15 cellular contexts compared by ENCODE assay signal in genomic region chr4:61580721-61581377, GRCh38.
"Had no signal": no experiment of that assay in that cellular context is flagged by ENCODE, and none has a peak within 500 bp of the region (broad histone marks: within the 10 kb centered on the region; RNA-seq: fewer than 3 reads in every experiment).

No MANE protein-coding gene starts in this region.

- H3K36me3 ChIP-seq: ascending aorta, pancreas, sigmoid colon, tibial artery, uterus had no signal

- H3K9me3 ChIP-seq: ascending aorta, mucosa of descending colon, pancreas, sigmoid colon, tibial artery, uterus had no signal

- DNase-seq: activated CD4-positive, alpha-beta T cell treated with anti-CD3 and anti-CD28 coated beads, Interleukin-2, amount 50 U/mL, for 4 hours; activated naive CD4-positive, alpha-beta T cell treated with Interleukin-2 at 50 U/mL for 16 hours; activated T-cell treated with anti-CD3 and anti-CD28 coated beads for 4 hours; caudate nucleus; glutamatergic neuron; mucosa of descending colon; naive thymus-derived CD4-positive, alpha-beta T cell; pancreas; sigmoid colon; stimulated activated CD4-positive, alpha-beta T cell treated with anti-CD3 and anti-CD28 coated beads, Interleukin-12 subunit alpha, Interleukin-12 subunit beta, amount 100 ng/mL, for 4 hours; stimulated activated CD4-positive, alpha-beta T cell treated with anti-CD3 and anti-CD28 coated beads, Interleukin-2, amount 100 ng/mL, for 24 hours; tibial artery; uterus had no signal

- H3K27ac ChIP-seq: ascending aorta, pancreas, sigmoid colon, uterus had no signal

- H3K4me3 ChIP-seq: ascending aorta, mucosa of descending colon, pancreas, sigmoid colon, uterus had no signal

- H3K27me3 ChIP-seq: ascending aorta, pancreas, sigmoid colon, tibial artery, uterus had no signal

- H3K4me1 ChIP-seq: pancreas, sigmoid colon, uterus had no signal

- ATAC-seq: esophagus mucosa; mucosa of descending colon; naive thymus-derived CD4-positive, alpha-beta T cell; pancreas had no signal
